Comparison of ENCODE assay signal across 1 cellular context in genomic region chr3:152298393-152299242, GRCh38.
A peak's percentile ranks its signal among the peaks of the same experiment; 100 is the strongest.
TF ChIP-seq lines count a peak whose summit lies in the region.

No MANE protein-coding gene starts in this region.

TF ChIP-seq in HepG2, 621 proteins besides CTCF, POLR2A, EP300 and RAD21 (continued from another document and continues in another):
- TF ChIP-seq ZBTB4 (CRISPR knock-in tag; IDR thresholded peaks at IDR 0.05; ENCODE audit: borderline replicate concordance) (no peak), SAFB2 (CRISPR knock-in tag; IDR thresholded peaks at IDR 0.05; ENCODE audit: borderline replicate concordance, low read depth) (no peak), ZNF788 (CRISPR knock-in tag; IDR thresholded peaks at IDR 0.05; ENCODE audit: borderline replicate concordance) (no peak), MLXIP (CRISPR knock-in tag; IDR thresholded peaks at IDR 0.05; ENCODE audit: borderline replicate concordance) (no peak), ZNF557 (CRISPR knock-in tag; IDR thresholded peaks at IDR 0.05) (no peak), ZNF430 (CRISPR knock-in tag; IDR thresholded peaks at IDR 0.05) (no peak), SKIL (CRISPR knock-in tag; IDR thresholded peaks at IDR 0.05; ENCODE audit: borderline replicate concordance) (no peak), LBX2 (CRISPR knock-in tag; IDR thresholded peaks at IDR 0.05; ENCODE audit: borderline replicate concordance) (no peak), ZBTB1 (CRISPR knock-in tag; IDR thresholded peaks at IDR 0.05; ENCODE audit: borderline replicate concordance) (no peak), SMYD3 (CRISPR knock-in tag; IDR thresholded peaks at IDR 0.05) (no peak), ZNF256 (CRISPR knock-in tag; conservative IDR thresholded peaks at IDR 0.05) (no peak), FOXO1 (CRISPR knock-in tag; IDR thresholded peaks at IDR 0.05) (no peak; the same call in 1 of the 2 replicates), ZNF335 (CRISPR knock-in tag; IDR thresholded peaks at IDR 0.05) (no peak), FOSL2 (CRISPR knock-in tag; IDR thresholded peaks at IDR 0.05) (0 out of 2 replicates have a peak, but pooled peaks have one; percentile 19), ZNF800 (CRISPR knock-in tag; IDR thresholded peaks at IDR 0.05) (no peak), ZNF292 (CRISPR knock-in tag; IDR thresholded peaks at IDR 0.05; ENCODE audit: borderline replicate concordance, low read depth) (peak; percentile 62; the same call in 1 of the 2 replicates), ZFY (CRISPR knock-in tag; IDR thresholded peaks at IDR 0.05) (no peak), ZBTB44 (CRISPR knock-in tag; IDR thresholded peaks at IDR 0.05) (no peak), CREB1 (IDR thresholded peaks at IDR 0.05) (no peak), CREB1 (CRISPR knock-in tag; IDR thresholded peaks at IDR 0.05) (peak; percentile 59), MAF1 (CRISPR knock-in tag; IDR thresholded peaks at IDR 0.05; ENCODE audit: borderline replicate concordance) (no peak), ZNF280B (CRISPR knock-in tag; IDR thresholded peaks at IDR 0.05; ENCODE audit: borderline replicate concordance) (no peak), MAZ (IDR thresholded peaks at IDR 0.05; ENCODE audit: borderline replicate concordance, low read depth, low read length) (no peak), MAZ (CRISPR knock-in tag; IDR thresholded peaks at IDR 0.05; ENCODE audit: low read depth) (peak; percentile 23; the same call in 1 of the 2 replicates), FOXM1 (CRISPR knock-in tag; IDR thresholded peaks at IDR 0.05) (no peak), ZNF253 (CRISPR knock-in tag; IDR thresholded peaks at IDR 0.05; ENCODE audit: borderline replicate concordance) (no peak), SRSF9 (IDR thresholded peaks at IDR 0.05; ENCODE audit: borderline replicate concordance, insufficient read depth, low read depth, low read length, poor library complexity, severe bottlenecking) (no peak), TFAP4 (IDR thresholded peaks at IDR 0.05; ENCODE audit: borderline replicate concordance, low read depth) (peak; percentile 29; the same call in 1 of the 2 replicates), RBM39 (IDR thresholded peaks at IDR 0.05; ENCODE audit: low read depth, low read length, poor library complexity, severe bottlenecking) (no peak), SALL1 (CRISPR knock-in tag; IDR thresholded peaks at IDR 0.05) (peak; percentile 63), KLF16 (CRISPR knock-in tag; IDR thresholded peaks at IDR 0.05) (no peak; a peak in 1 of 4 replicates), RFX3 (CRISPR knock-in tag; IDR thresholded peaks at IDR 0.05) (no peak), ZNF296 (CRISPR knock-in tag; conservative IDR thresholded peaks at IDR 0.05) (no peak), TRAFD1 (CRISPR knock-in tag; IDR thresholded peaks at IDR 0.05; ENCODE audit: borderline replicate concordance) (no peak), UBTF (CRISPR knock-in tag; IDR thresholded peaks at IDR 0.05) (no peak), RNF219 (CRISPR knock-in tag; IDR thresholded peaks at IDR 0.05) (no peak), SPEN (CRISPR knock-in tag; IDR thresholded peaks at IDR 0.05; ENCODE audit: low read depth) (no peak), ZNF546 (CRISPR knock-in tag; conservative IDR thresholded peaks at IDR 0.05) (no peak)
